Comparison of ENCODE assay signal across 1 cellular context in the genomic region with DNA sequence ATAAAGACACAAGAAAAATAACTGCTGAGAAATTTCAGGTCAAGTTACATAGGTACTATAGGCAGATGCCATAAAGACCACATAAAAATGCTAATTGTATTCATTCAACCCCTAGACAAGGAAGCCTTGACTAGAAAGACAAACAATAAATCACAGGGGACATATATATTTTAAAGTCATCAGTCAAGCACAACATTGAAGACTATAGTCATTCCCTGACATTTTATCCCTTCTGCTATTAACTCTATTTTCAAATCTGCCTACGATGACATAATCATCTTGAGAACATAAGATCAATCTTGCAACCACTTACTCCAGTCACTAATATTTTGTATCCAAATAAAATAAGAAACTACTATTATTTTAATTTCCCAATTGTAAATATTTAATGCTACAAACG.
TF ChIP-seq lines count a peak whose summit lies in the region.

No MANE protein-coding gene starts in this region.

TF ChIP-seq in endothelial cell of umbilical vein, 7 proteins besides CTCF, POLR2A, EP300 and RAD21:
- no peak for TF ChIP-seq EZH2 (IDR thresholded peaks at IDR 0.05; ENCODE audit: borderline replicate concordance, low read depth, low read length, severe bottlenecking)
- no peak for TF ChIP-seq MYC (IDR thresholded peaks at IDR 0.05; ENCODE audit: low read depth, low read length)
- TF ChIP-seq JUN (IDR thresholded peaks at IDR 0.05; ENCODE audit: borderline replicate concordance, insufficient read depth, insufficient read length, low read depth): no peak
- TF ChIP-seq, protein P1, sequence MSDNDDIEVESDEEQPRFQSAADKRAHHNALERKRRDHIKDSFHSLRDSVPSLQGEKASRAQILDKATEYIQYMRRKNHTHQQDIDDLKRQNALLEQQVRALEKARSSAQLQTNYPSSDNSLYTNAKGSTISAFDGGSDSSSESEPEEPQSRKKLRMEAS (IDR thresholded peaks at IDR 0.05; ENCODE audit: insufficient read depth, insufficient read length): no peak
- no peak for TF ChIP-seq GATA2 (IDR thresholded peaks at IDR 0.05; ENCODE audit: insufficient read depth, insufficient read length, low read depth, low read length)
- TF ChIP-seq POLR2AphosphoS5 (IDR thresholded peaks at IDR 0.05; ENCODE audit: insufficient read depth, low read depth, low read length): no peak
- TF ChIP-seq FOS (IDR thresholded peaks at IDR 0.05; ENCODE audit: borderline replicate concordance, insufficient read depth, low read length): no peak
